Comparison of ENCODE assay signal across 1 cellular context in genomic region chr22:42805016-42805997, GRCh38.
TF ChIP-seq lines count a peak whose summit lies in the region.

No MANE protein-coding gene starts in this region.

TF ChIP-seq in HepG2, 621 proteins besides CTCF, POLR2A, EP300 and RAD21 (continued from another document and continues in another):
- TF ChIP-seq RNF219 (CRISPR knock-in tag; IDR thresholded peaks at IDR 0.05) (no peak), SMYD3 (CRISPR knock-in tag; IDR thresholded peaks at IDR 0.05) (no peak), IKZF5 (CRISPR knock-in tag; IDR thresholded peaks at IDR 0.05) (peak; percentile 82), SMARCC2 (IDR thresholded peaks at IDR 0.05) (no peak), FOSL1 (CRISPR knock-in tag; IDR thresholded peaks at IDR 0.05; ENCODE audit: borderline replicate concordance) (no peak), ZNF224 (CRISPR knock-in tag; IDR thresholded peaks at IDR 0.05) (no peak), PAX8 (CRISPR knock-in tag; IDR thresholded peaks at IDR 0.05; ENCODE audit: borderline replicate concordance) (no peak), ATF7-NPFF (CRISPR knock-in tag; IDR thresholded peaks at IDR 0.05; ENCODE audit: low read depth) (no peak), ZFYVE20 (CRISPR knock-in tag; IDR thresholded peaks at IDR 0.05; ENCODE audit: borderline replicate concordance, low read depth) (no peak), KDM2A (CRISPR knock-in tag; IDR thresholded peaks at IDR 0.05; ENCODE audit: borderline replicate concordance, low read depth) (no peak), MXD4 (CRISPR knock-in tag; IDR thresholded peaks at IDR 0.05) (no peak), ZNF367 (CRISPR knock-in tag; IDR thresholded peaks at IDR 0.05; ENCODE audit: borderline replicate concordance) (no peak), PAF1 (CRISPR knock-in tag; IDR thresholded peaks at IDR 0.05) (no peak), MTA3 (CRISPR knock-in tag; IDR thresholded peaks at IDR 0.05) (no peak), ZBTB8A (CRISPR knock-in tag; IDR thresholded peaks at IDR 0.05; ENCODE audit: borderline replicate concordance, low read depth) (no peak), POLR2AphosphoS2 (IDR thresholded peaks at IDR 0.05; ENCODE audit: low read depth, low read length) (no peak), MTERF4 (CRISPR knock-in tag; IDR thresholded peaks at IDR 0.05) (0 out of 2 replicates have a peak, but pooled peaks have one; percentile 7), CHD2 (IDR thresholded peaks at IDR 0.05; ENCODE audit: low read depth, low read length) (no peak), FOXK2 (IDR thresholded peaks at IDR 0.05) (no peak), HOXA9 (CRISPR knock-in tag; IDR thresholded peaks at IDR 0.05; ENCODE audit: borderline replicate concordance) (no peak), ZNF431 (CRISPR knock-in tag; IDR thresholded peaks at IDR 0.05; ENCODE audit: borderline replicate concordance, low read depth) (no peak), ATM (IDR thresholded peaks at IDR 0.05; ENCODE audit: borderline replicate concordance) (no peak), LRRFIP1 (CRISPR knock-in tag; conservative IDR thresholded peaks at IDR 0.05) (no peak), ONECUT2 (CRISPR knock-in tag; IDR thresholded peaks at IDR 0.05) (peak; percentile 83; the same call in 1 of the 2 replicates), ZSCAN12 (CRISPR knock-in tag; IDR thresholded peaks at IDR 0.05) (no peak), MAFK (conservative IDR thresholded peaks at IDR 0.05 in 1 of 2, IDR thresholded peaks at IDR 0.05 in 1 of 2; ENCODE audit: low read length in 2 of 2) (peak; percentile 98 to 99), ZNF138 (CRISPR knock-in tag; IDR thresholded peaks at IDR 0.05; ENCODE audit: low read depth) (no peak), HMGXB4 (CRISPR knock-in tag; IDR thresholded peaks at IDR 0.05; ENCODE audit: borderline replicate concordance in 1 of 2, low read depth in 1 of 2) (peak in 1 of 2 experiments; percentile 25; a peak in 1 of 4 replicates), RARG (CRISPR knock-in tag; IDR thresholded peaks at IDR 0.05; ENCODE audit: low read depth) (no peak), ZNF83 (CRISPR knock-in tag; IDR thresholded peaks at IDR 0.05; ENCODE audit: borderline replicate concordance) (no peak), STAT6 (CRISPR knock-in tag; IDR thresholded peaks at IDR 0.05; ENCODE audit: borderline replicate concordance) (peak; percentile 55; the same call in 1 of the 2 replicates), ZFP90 (CRISPR knock-in tag; IDR thresholded peaks at IDR 0.05; ENCODE audit: borderline replicate concordance) (no peak), ZBTB14 (CRISPR knock-in tag; IDR thresholded peaks at IDR 0.05) (no peak), ZNF792 (CRISPR knock-in tag; IDR thresholded peaks at IDR 0.05) (no peak), ZNF256 (CRISPR knock-in tag; conservative IDR thresholded peaks at IDR 0.05) (no peak), SNRNP70 (IDR thresholded peaks at IDR 0.05; ENCODE audit: low read depth, low read length) (no peak)
- TF ChIP-seq, protein P1, sequence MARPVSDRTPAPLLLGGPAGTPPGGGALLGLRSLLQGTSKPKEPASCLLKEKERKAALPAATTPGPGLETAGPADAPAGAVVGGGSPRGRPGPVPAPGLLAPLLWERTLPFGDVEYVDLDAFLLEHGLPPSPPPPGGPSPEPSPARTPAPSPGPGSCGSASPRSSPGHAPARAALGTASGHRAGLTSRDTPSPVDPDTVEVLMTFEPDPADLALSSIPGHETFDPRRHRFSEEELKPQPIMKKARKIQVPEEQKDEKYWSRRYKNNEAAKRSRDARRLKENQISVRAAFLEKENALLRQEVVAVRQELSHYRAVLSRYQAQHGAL (CRISPR knock-in tag; IDR thresholded peaks at IDR 0.05; ENCODE audit: not compliant biosample characterization) = no peak
- TF ChIP-seq, protein P2, sequence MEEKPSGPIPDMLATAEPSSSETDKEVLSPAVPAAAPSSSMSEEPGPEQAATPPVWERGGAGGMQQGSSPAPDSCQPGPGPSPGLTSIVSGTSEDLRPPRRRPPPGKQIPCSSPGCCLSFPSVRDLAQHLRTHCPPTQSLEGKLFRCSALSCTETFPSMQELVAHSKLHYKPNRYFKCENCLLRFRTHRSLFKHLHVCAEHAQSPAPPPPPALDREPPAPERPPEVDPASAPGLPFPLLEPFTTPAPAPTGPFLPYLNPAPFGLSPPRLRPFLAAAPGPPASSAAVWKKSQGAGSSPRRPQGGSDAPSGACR (CRISPR knock-in tag; IDR thresholded peaks at IDR 0.05) = no peak
- TF ChIP-seq, protein P3, sequence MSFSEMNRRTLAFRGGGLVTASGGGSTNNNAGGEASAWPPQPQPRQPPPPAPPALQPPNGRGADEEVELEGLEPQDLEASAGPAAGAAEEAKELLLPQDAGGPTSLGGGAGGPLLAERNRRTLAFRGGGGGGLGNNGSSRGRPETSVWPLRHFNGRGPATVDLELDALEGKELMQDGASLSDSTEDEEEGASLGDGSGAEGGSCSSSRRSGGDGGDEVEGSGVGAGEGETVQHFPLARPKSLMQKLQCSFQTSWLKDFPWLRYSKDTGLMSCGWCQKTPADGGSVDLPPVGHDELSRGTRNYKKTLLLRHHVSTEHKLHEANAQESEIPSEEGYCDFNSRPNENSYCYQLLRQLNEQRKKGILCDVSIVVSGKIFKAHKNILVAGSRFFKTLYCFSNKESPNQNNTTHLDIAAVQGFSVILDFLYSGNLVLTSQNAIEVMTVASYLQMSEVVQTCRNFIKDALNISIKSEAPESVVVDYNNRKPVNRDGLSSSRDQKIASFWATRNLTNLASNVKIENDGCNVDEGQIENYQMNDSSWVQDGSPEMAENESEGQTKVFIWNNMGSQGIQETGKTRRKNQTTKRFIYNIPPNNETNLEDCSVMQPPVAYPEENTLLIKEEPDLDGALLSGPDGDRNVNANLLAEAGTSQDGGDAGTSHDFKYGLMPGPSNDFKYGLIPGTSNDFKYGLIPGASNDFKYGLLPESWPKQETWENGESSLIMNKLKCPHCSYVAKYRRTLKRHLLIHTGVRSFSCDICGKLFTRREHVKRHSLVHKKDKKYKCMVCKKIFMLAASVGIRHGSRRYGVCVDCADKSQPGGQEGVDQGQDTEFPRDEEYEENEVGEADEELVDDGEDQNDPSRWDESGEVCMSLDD (CRISPR knock-in tag; IDR thresholded peaks at IDR 0.05; ENCODE audit: borderline replicate concordance) = peak; percentile 36; the same call in 1 of the 2 replicates
- TF ChIP-seq, protein P4, sequence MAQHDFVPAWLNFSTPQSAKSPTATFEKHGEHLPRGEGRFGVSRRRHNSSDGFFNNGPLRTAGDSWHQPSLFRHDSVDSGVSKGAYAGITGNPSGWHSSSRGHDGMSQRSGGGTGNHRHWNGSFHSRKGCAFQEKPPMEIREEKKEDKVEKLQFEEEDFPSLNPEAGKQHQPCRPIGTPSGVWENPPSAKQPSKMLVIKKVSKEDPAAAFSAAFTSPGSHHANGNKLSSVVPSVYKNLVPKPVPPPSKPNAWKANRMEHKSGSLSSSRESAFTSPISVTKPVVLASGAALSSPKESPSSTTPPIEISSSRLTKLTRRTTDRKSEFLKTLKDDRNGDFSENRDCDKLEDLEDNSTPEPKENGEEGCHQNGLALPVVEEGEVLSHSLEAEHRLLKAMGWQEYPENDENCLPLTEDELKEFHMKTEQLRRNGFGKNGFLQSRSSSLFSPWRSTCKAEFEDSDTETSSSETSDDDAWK (CRISPR knock-in tag; IDR thresholded peaks at IDR 0.05) = no peak
